Comparison of ENCODE assay signal across 21 cellular contexts in genomic region chr1:14970799-14971141, GRCh38.
DNase-seq lines count a peak whose midpoint lies in the region; ATAC-seq and TF ChIP-seq lines count a peak whose summit lies in the region.
"Had no signal": no experiment of that assay in that cellular context is flagged by ENCODE, and none has a peak within 500 bp of the region (broad histone marks: within the 10 kb centered on the region; RNA-seq: fewer than 3 reads in every experiment).

No MANE protein-coding gene starts in this region.

- peaks cover 18% of the 10 kb centered on the region for H3K4me1 Mint-ChIP-seq in MCF 10A (ENCODE audit: insufficient read depth, unreplicated experiment)
- peaks cover 43% of the 10 kb centered on the region for H3K4me1 Mint-ChIP-seq in neural crest cell
- H3K4me1 Mint-ChIP-seq: memory B cell had no signal

- no peak overlapping the region for H3K27ac Mint-ChIP-seq in MCF 10A (ENCODE audit: low read depth, unreplicated experiment)
- no peak overlapping the region for H3K27ac Mint-ChIP-seq in neural crest cell (ENCODE audit: unreplicated experiment)
- H3K27ac Mint-ChIP-seq: activated CD4-positive, alpha-beta memory T cell treated with anti-CD3 and anti-CD28 coated beads for 36 hours; memory B cell; stimulated activated naive CD8-positive, alpha-beta T cell treated with anti-CD3 and anti-CD28 coated beads, Interleukin-15, amount 100 ng/mL, for 72 hours; T-helper 2 cell treated with Interferon-gamma antibody and Interleukin-4, amounts not matched to agents 5 μg/mL and 100 μg/mL, for 36 hours had no signal

- BruUV-seq in MCF 10A (replicated peaks; lab: Mats Ljungman, UMichigan) = no TSS peak

- H3K4me3 ChIP-seq in breast epithelium = peak overlapping the region in 1 of 3 donors; percentile 6
- H3K4me3 ChIP-seq: SK-N-MC, upper lobe of left lung had no signal

- no peak for DNase-seq in breast epithelium (ENCODE audit: low spot score in 2 of 2)
- DNase-seq in MCF 10A (ENCODE audit: unreplicated experiment) = no peak
- DNase-seq in fibroblast of gingiva (ENCODE audit: low read depth) = peak; percentile 15
- DNase-seq in neural crest cell (ENCODE audit: low read depth, low spot score) = no peak
- no peak for DNase-seq in GOT3 (lab: John Stamatoyannopoulos, UW)
- DNase-seq: 8988T; activated gamma-delta T cell treated with Interleukin-2 at 50 U/mL for 16 hours; central memory CD4-positive, alpha-beta T cell; Kasumi-1; NCI-H1105 treated with DMSO at 0.1 percent for 48 hours; NCI-H2107; NCI-H510A had no signal

- intact Hi-C loops in breast epithelium (cut with DNase I; ENCODE audit: low total_unique reads) = loop anchor here (10.0 kb wide), 1 partner anchor 984 kb away; no protein-coding TSS in a partner anchor
- intact Hi-C loops in MCF 10A (cut with micrococcal nuclease) = no loop called here

- H3K9me3 ChIP-seq in breast epithelium = peaks cover 0 to 6% of the 10 kb centered on the region in 2 donors

- TF ChIP-seq CTCF in breast epithelium (IDR thresholded peaks at IDR 0.05) (no peak), MCF 10A (IDR thresholded peaks at IDR 0.05; ENCODE audit: unreplicated experiment) (no peak), neural crest cell (conservative IDR thresholded peaks at IDR 0.05) (no peak)

- peak overlapping the region; percentile 5 to 89 for H3K27ac ChIP-seq in breast epithelium
- H3K27ac ChIP-seq: SK-N-MC had no signal

- H3K36me3 ChIP-seq in breast epithelium = no peaks in the 10 kb centered on the region
- H3K36me3 ChIP-seq: upper lobe of left lung had no signal

- CTCF ChIA-PET in MCF 10A (lab: Yijun Ruan, JAX) = no interaction called here

- H3K36me3 Mint-ChIP-seq in MCF 10A (ENCODE audit: insufficient read depth, unreplicated experiment) (peaks cover 8% of the 10 kb centered on the region), neural crest cell (ENCODE audit: low read depth) (no peaks in the 10 kb centered on the region)
- H3K36me3 Mint-ChIP-seq: activated CD4-positive, alpha-beta memory T cell treated with anti-CD3 and anti-CD28 coated beads for 36 hours had no signal

- no peak for ATAC-seq in HG03439 (IDR thresholded peaks at IDR 0.05; ENCODE audit: unreplicated experiment)
- ATAC-seq in GM21360 (IDR thresholded peaks at IDR 0.05; ENCODE audit: unreplicated experiment) = no peak
- no peak for ATAC-seq in HG03097 (IDR thresholded peaks at IDR 0.05; ENCODE audit: low FRiP score, unreplicated experiment)
- ATAC-seq: stimulated activated naive CD8-positive, alpha-beta T cell treated with anti-CD3 and anti-CD28 coated beads, Interleukin-15, amount 100 ng/mL, for 72 hours had no signal

- no peaks in the 10 kb centered on the region for H3K9me3 Mint-ChIP-seq in MCF 10A (ENCODE audit: unreplicated experiment)
- no peaks in the 10 kb centered on the region for H3K9me3 Mint-ChIP-seq in neural crest cell

- no peak for TF ChIP-seq POLR2A in breast epithelium (IDR thresholded peaks at IDR 0.05)

- peaks cover 17 to 24% of the 10 kb centered on the region in 2 donors for H3K4me1 ChIP-seq in breast epithelium

- POLR2A ChIA-PET in MCF 10A (lab: Yijun Ruan, JAX) = no interaction called here

- H3K4me3 Mint-ChIP-seq in MCF 10A (ENCODE audit: unreplicated experiment) = no peak overlapping the region
- H3K4me3 Mint-ChIP-seq in neural crest cell = peak overlapping the region; percentile 47
- H3K4me3 Mint-ChIP-seq: activated CD4-positive, alpha-beta memory T cell treated with anti-CD3 and anti-CD28 coated beads for 36 hours; memory B cell; stimulated activated naive CD8-positive, alpha-beta T cell treated with anti-CD3 and anti-CD28 coated beads, Interleukin-15, amount 100 ng/mL, for 72 hours; T-helper 2 cell treated with Interferon-gamma antibody and Interleukin-4, amounts not matched to agents 5 μg/mL and 100 μg/mL, for 36 hours had no signal

- H3K27me3 ChIP-seq in breast epithelium = no peaks in the 10 kb centered on the region
- H3K27me3 ChIP-seq: upper lobe of left lung had no signal

- no peaks in the 10 kb centered on the region for H3K27me3 Mint-ChIP-seq in MCF 10A (ENCODE audit: insufficient read depth, unreplicated experiment)
- H3K27me3 Mint-ChIP-seq in neural crest cell (ENCODE audit: low read depth) = no peaks in the 10 kb centered on the region
- H3K27me3 Mint-ChIP-seq: stimulated activated naive CD8-positive, alpha-beta T cell treated with anti-CD3 and anti-CD28 coated beads, Interleukin-15, amount 100 ng/mL, for 72 hours had no signal
